Comparison of ENCODE assay signal across 9 cellular contexts in genomic region chr16:54159490-54160080, GRCh38.
"Had no signal": no experiment of that assay in that cellular context is flagged by ENCODE, and none has a peak within 500 bp of the region (broad histone marks: within the 10 kb centered on the region; RNA-seq: fewer than 3 reads in every experiment).

No MANE protein-coding gene starts in this region.

- H3K4me3 ChIP-seq: GM23248, HAP-1, K562 had no signal

- H3K9me3 ChIP-seq: HAP-1 had no signal

- H3K4me1 ChIP-seq: HAP-1 had no signal

- H3K27ac Mint-ChIP-seq: HFFc6 had no signal

- DNase-seq: GM23248, GOT3, H7, HFFc6, IMR-90, KG1 had no signal

- H3K36me3 ChIP-seq: HAP-1 had no signal

- H3K9ac ChIP-seq: GM23248 had no signal

- H3K27ac ChIP-seq: GM23248, HL-60 had no signal

- H3K4me3 Mint-ChIP-seq: HFFc6 had no signal

- H2AFZ ChIP-seq: GM23248 had no signal
